In the genomic region with DNA sequence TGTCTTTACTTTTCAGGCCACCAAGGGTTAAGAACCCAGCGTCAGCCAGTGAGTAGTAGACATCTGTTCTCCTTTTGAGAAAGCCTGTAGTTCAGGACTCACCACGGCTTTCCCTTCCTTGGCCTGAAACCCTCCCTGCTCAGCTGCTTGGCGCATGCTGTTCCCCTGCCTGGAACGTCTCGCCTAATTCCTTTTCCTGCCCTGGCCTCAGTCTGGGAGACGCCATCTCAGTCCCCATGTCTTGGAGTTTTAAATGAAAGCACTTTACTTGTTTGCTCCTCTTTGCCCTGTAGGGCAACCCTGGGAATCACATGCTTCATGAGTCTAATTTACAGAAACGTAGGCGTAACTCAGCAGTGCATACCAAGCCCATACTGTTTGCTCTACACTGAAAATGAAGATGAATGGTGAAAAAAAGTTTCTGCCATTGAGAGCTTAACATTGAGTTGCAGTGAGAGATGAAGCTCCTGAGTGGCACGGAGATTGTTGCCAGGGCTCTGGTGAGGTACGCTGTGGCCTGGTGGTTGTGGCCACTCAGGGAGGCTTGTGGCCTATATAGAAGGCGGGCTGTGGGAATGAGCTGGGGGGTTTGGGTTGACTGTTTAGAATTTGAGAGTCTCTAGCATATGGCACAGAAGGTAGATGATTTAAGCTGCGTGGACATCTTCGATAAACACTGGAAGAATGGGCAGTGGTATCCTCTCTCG, we compare ENCODE assay signal across 12 cellular contexts. TPM values are rescaled to one million over a fixed set of nuclear protein-coding genes. Genes with fewer than 3 reads are reported as not detected.
A peak's percentile ranks its signal among the peaks of the same experiment; 100 is the strongest.
DNase-seq lines count a peak whose midpoint lies in the region; ATAC-seq and TF ChIP-seq lines count a peak whose summit lies in the region.
"Had no signal": no experiment of that assay in that cellular context is flagged by ENCODE, and none has a peak within 500 bp of the region (broad histone marks: within the 10 kb centered on the region; RNA-seq: fewer than 3 reads in every experiment).

No MANE protein-coding gene starts in this region.

- ATAC-seq in CD4-positive, CD25-positive, alpha-beta regulatory T cell (ENCODE audit: low read depth in 2 of 2), result no peak
- ATAC-seq in HG03039 (IDR thresholded peaks at IDR 0.05; ENCODE audit: unreplicated experiment) (no peak), GM21737 (IDR thresholded peaks at IDR 0.05; ENCODE audit: unreplicated experiment) (no peak)
- ATAC-seq: left lung had no signal

- H3K36me3 ChIP-seq in CD4-positive, CD25-positive, alpha-beta regulatory T cell (ENCODE audit: control insufficient read depth, insufficient read depth, low read length), result peaks cover 10% of the 10 kb centered on the region
- no peaks in the 10 kb centered on the region for H3K36me3 ChIP-seq in Karpas-422 (ENCODE audit: insufficient read depth, low read length)
- H3K36me3 ChIP-seq: left lung, vagina had no signal

- H3K36me3 Mint-ChIP-seq in CD4-positive, CD25-positive, alpha-beta regulatory T cell, result peaks cover 4% of the 10 kb centered on the region
- H3K36me3 Mint-ChIP-seq in brain, result no peaks in the 10 kb centered on the region
- H3K36me3 Mint-ChIP-seq in nephron progenitor cell (ENCODE audit: low read depth), result peaks cover 5% of the 10 kb centered on the region

- peaks cover 96% of the 10 kb centered on the region for H3K79me2 ChIP-seq in Karpas-422 (ENCODE audit: low read length)

- no peak for TF ChIP-seq CTCF in brain (conservative IDR thresholded peaks at IDR 0.05)
- TF ChIP-seq CTCF in nephron progenitor cell (IDR thresholded peaks at IDR 0.05), result no peak

- H3K4me1 ChIP-seq in CD4-positive, CD25-positive, alpha-beta regulatory T cell (ENCODE audit: control insufficient read depth, insufficient read depth, low read length, poor library complexity, severe bottlenecking), result peaks cover 75% of the 10 kb centered on the region
- H3K4me1 ChIP-seq in Karpas-422 (ENCODE audit: low read length), result peaks cover 47% of the 10 kb centered on the region

- no peak for DNase-seq in CD4-positive, CD25-positive, alpha-beta regulatory T cell
- DNase-seq in Karpas-422 (no peak), nephron progenitor cell (no peak), HUDEP-2 (lab: John Stamatoyannopoulos, UW; ENCODE audit: unreplicated experiment in 76 of 76) (no peak), erythroblast (lab: John Stamatoyannopoulos, UW) (no peak)
- DNase-seq: MG63; stimulated activated CD4-positive, alpha-beta T cell treated with anti-CD3 and anti-CD28 coated beads, Interleukin-15, amount 100 ng/mL, for 24 hours had no signal

- peak overlapping the region in 3 of 4 donors; percentile 77 to 90 (median 87) for H3K4me3 Mint-ChIP-seq in CD4-positive, CD25-positive, alpha-beta regulatory T cell
- H3K4me3 Mint-ChIP-seq in brain (peak overlapping the region in 3 of 5 experiments; percentile 4 to 24 (median 20)), nephron progenitor cell (no peak overlapping the region)

- no peak overlapping the region for H3K9ac ChIP-seq in Karpas-422 (ENCODE audit: low read length)

- H3K4me2 ChIP-seq in Karpas-422 (ENCODE audit: low read depth, low read length, poor library complexity, severe bottlenecking), result peak overlapping the region; percentile 50

- H4K20me1 ChIP-seq in Karpas-422 (ENCODE audit: insufficient read depth, low read depth, low read length), result peaks cover 17% of the 10 kb centered on the region; the same call in 1 of the 2 replicates

- H3K9me2 ChIP-seq in Karpas-422 (replicated peaks; ENCODE audit: insufficient read depth, low read length), result no peaks in the 10 kb centered on the region

- TF ChIP-seq POLR2A in erythroblast (IDR thresholded peaks at IDR 0.05; ENCODE audit: low read length), result no peak

- H3K4me3 ChIP-seq in CD4-positive, CD25-positive, alpha-beta regulatory T cell (ENCODE audit: low read depth, low read length), result peak overlapping the region; percentile 78
- no peak overlapping the region for H3K4me3 ChIP-seq in Karpas-422 (ENCODE audit: low read length)
- H3K4me3 ChIP-seq: left lung, MG63, vagina had no signal

- peak overlapping the region; percentile 94 to 99 (median 98) for H3K27ac Mint-ChIP-seq in CD4-positive, CD25-positive, alpha-beta regulatory T cell
- peak overlapping the region; percentile 30 to 94 (median 78) for H3K27ac Mint-ChIP-seq in brain
- peak overlapping the region; percentile 93 for H3K27ac Mint-ChIP-seq in nephron progenitor cell

- H3K27ac ChIP-seq in CD4-positive, CD25-positive, alpha-beta regulatory T cell (ENCODE audit: insufficient read depth, low read length, poor library complexity, severe bottlenecking), result peak overlapping the region; percentile 88
- no peak overlapping the region for H3K27ac ChIP-seq in Karpas-422 (ENCODE audit: low read length)
- H3K27ac ChIP-seq: vagina had no signal

- H3K27me3 Mint-ChIP-seq in CD4-positive, CD25-positive, alpha-beta regulatory T cell, result no peaks in the 10 kb centered on the region
- no peaks in the 10 kb centered on the region for H3K27me3 Mint-ChIP-seq in brain
- H3K27me3 Mint-ChIP-seq in nephron progenitor cell (ENCODE audit: low read depth, poor library complexity), result no peaks in the 10 kb centered on the region

- H3K9me3 ChIP-seq in CD4-positive, CD25-positive, alpha-beta regulatory T cell (ENCODE audit: control insufficient read depth in 2 of 2, low read length in 2 of 2), result no peaks in the 10 kb centered on the region
- H3K9me3 ChIP-seq in Karpas-422 (ENCODE audit: low read length), result no peaks in the 10 kb centered on the region
- H3K9me3 ChIP-seq: left lung, MG63, vagina had no signal

- H3K27me3 ChIP-seq in CD4-positive, CD25-positive, alpha-beta regulatory T cell (ENCODE audit: control insufficient read depth, insufficient read depth, low read length), result no peaks in the 10 kb centered on the region
- no peaks in the 10 kb centered on the region for H3K27me3 ChIP-seq in Karpas-422 (ENCODE audit: low read length)
- H3K27me3 ChIP-seq: left lung, MG63, vagina had no signal

- no peak overlapping the region for H2AFZ ChIP-seq in Karpas-422 (ENCODE audit: low read length)

- H3K4me1 Mint-ChIP-seq in CD4-positive, CD25-positive, alpha-beta regulatory T cell, result peaks cover 18 to 78% (median 48%) of the 10 kb centered on the region in 4 donors
- peaks cover 62% of the 10 kb centered on the region for H3K4me1 Mint-ChIP-seq in brain
- H3K4me1 Mint-ChIP-seq in nephron progenitor cell, result peaks cover 54% of the 10 kb centered on the region

- H3K9me3 Mint-ChIP-seq in CD4-positive, CD25-positive, alpha-beta regulatory T cell, result no peaks in the 10 kb centered on the region
- H3K9me3 Mint-ChIP-seq in brain (no peaks in the 10 kb centered on the region), nephron progenitor cell (no peaks in the 10 kb centered on the region)

RNA-seq across cellular contexts. Expression of a gene that starts 52.8 kb away (rescaled TPM):
- total RNA-seq in CD4-positive, CD25-positive, alpha-beta regulatory T cell, result 134 TPM
- 10 to 100 TPM in 1 of 4 donors, 1 to 10 TPM in 3; 8.1 to 13.9 (median 9.7) TPM for polyA plus RNA-seq in CD4-positive, CD25-positive, alpha-beta regulatory T cell
- total RNA-seq in Karpas-422 (2014; rRNA removed; shearing (Covaris generic); ENCODE audit: low replicate concordance), result 38.4 and 63.4 TPM in 2 replicates
- polyA plus RNA-seq in brain (ENCODE audit: insufficient read depth, low read depth, low replicate concordance), result 40.0 TPM

RNA-seq across cellular contexts. Expression of a gene that starts 57.1 kb away (rescaled TPM):
- total RNA-seq in CD4-positive, CD25-positive, alpha-beta regulatory T cell, result 6.2 TPM
- polyA plus RNA-seq in CD4-positive, CD25-positive, alpha-beta regulatory T cell, result 1 to 10 TPM; 1.6 to 3.0 (median 1.8) TPM
- total RNA-seq in Karpas-422 (2014; rRNA removed; shearing (Covaris generic); ENCODE audit: low replicate concordance), result 5.0 and 10.8 TPM in 2 replicates
- polyA plus RNA-seq in brain (ENCODE audit: insufficient read depth, low read depth, low replicate concordance), result 2.7 TPM

RNA-seq across cellular contexts. Expression of a gene that starts 57.8 kb away (rescaled TPM):
- 196 TPM for total RNA-seq in CD4-positive, CD25-positive, alpha-beta regulatory T cell
- polyA plus RNA-seq in CD4-positive, CD25-positive, alpha-beta regulatory T cell, result 100 to 1,000 TPM; 358 to 453 (median 400) TPM
- total RNA-seq in Karpas-422 (2014; rRNA removed; shearing (Covaris generic); ENCODE audit: low replicate concordance), result 255 and 557 TPM in 2 replicates
- 379 TPM for polyA plus RNA-seq in brain (ENCODE audit: insufficient read depth, low read depth, low replicate concordance)
